Comparison of ENCODE assay signal across 14 cellular contexts in the genomic region with DNA sequence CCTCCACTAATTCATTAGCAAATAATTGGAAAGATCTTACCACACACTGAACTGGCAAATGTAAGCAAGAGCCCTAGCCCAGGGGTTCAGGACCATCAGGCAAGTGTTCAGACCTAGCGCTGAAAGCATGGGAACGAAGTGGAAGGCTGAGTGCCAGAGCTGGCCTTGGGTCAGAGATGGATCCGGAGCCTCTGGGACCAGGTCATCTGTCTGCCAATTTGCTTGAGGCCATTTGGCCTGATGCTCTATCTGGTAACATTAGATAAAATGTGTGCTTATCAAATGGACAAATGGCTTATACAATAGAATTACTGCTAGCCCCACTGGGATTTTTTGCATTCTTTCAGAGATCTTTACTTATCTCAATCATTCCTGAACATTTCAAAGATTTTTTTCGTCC. TPM values are rescaled to one million over a fixed set of nuclear protein-coding genes. Genes with fewer than 3 reads are reported as not detected.
DNase-seq lines count a peak whose midpoint lies in the region; ATAC-seq and TF ChIP-seq lines count a peak whose summit lies in the region.
"Had no signal": no experiment of that assay in that cellular context is flagged by ENCODE, and none has a peak within 500 bp of the region (broad histone marks: within the 10 kb centered on the region; RNA-seq: fewer than 3 reads in every experiment).

No MANE protein-coding gene starts in this region.

- no peak overlapping the region for H3K4me2 ChIP-seq in mesendoderm (ENCODE audit: low read length)
- H3K4me2 ChIP-seq: BLaER1 treated with 17β-estradiol and CSF1 and Interleukin-3, amounts not matched to agents 10 nM and 100 nM had no signal

- no peak overlapping the region for H2BK5ac ChIP-seq in mesendoderm (ENCODE audit: low read length)

- H3K27me3 ChIP-seq in right atrium auricular region (no peaks in the 10 kb centered on the region), mesendoderm (ENCODE audit: insufficient read depth, low read length, poor library complexity) (no peaks in the 10 kb centered on the region), stomach (no peaks in the 10 kb centered on the region)
- H3K27me3 ChIP-seq: BLaER1 treated with 17β-estradiol and CSF1 and Interleukin-3, amounts not matched to agents 10 nM and 100 nM had no signal

- no CpG with 5 or more reads among the region's 4 CpGs for WGBS in mesendoderm (ENCODE audit: extremely low coverage, insufficient coverage, low lambda C conversion rate)
- 74 to 83% (median 79%) methylated on average over 4 of the region's 4 CpGs for WGBS in stomach, 5 donors

- H4K5ac ChIP-seq in mesendoderm (ENCODE audit: low read length) = no peak overlapping the region

- DNase-seq in Right ventricle myocardium superior = peak; percentile 65
- no peak for DNase-seq in right atrium auricular region (ENCODE audit: low spot score)
- peak; percentile 7 for DNase-seq in HS-27A (ENCODE audit: low read depth)
- peak; percentile 65 for DNase-seq in cerebellar cortex (ENCODE audit: low spot score)
- peak; percentile 47 for DNase-seq in mesendoderm
- no peak for DNase-seq in hippocampal formation (lab: John Stamatoyannopoulos, UW)
- DNase-seq in stomach = no peak
- DNase-seq: 8988T; CD4-positive, CD25-positive, alpha-beta regulatory T cell; DMS53 had no signal

- H2BK120ac ChIP-seq in mesendoderm (ENCODE audit: low read depth, low read length) = no peak overlapping the region

- TF ChIP-seq EP300 in stomach (IDR thresholded peaks at IDR 0.05) = no peak

- H3K9me3 ChIP-seq in right atrium auricular region = no peaks in the 10 kb centered on the region
- H3K9me3 ChIP-seq in stomach = no peaks in the 10 kb centered on the region
- H3K9me3 ChIP-seq: BLaER1 treated with 17β-estradiol and CSF1 and Interleukin-3, amounts not matched to agents 10 nM and 100 nM; HAP-1 had no signal

- ATAC-seq in Right ventricle myocardium superior (ENCODE audit: poor library complexity) (peak; percentile 55), HG03439 (IDR thresholded peaks at IDR 0.05; ENCODE audit: unreplicated experiment) (no peak)

- no peak overlapping the region for H3K18ac ChIP-seq in mesendoderm (ENCODE audit: low read length)

- H2AK5ac ChIP-seq in mesendoderm (ENCODE audit: low read length) = no peak overlapping the region

- no peak overlapping the region for H3K4ac ChIP-seq in mesendoderm (ENCODE audit: low read depth, low read length)

- TF ChIP-seq POLR2A in stomach (IDR thresholded peaks at IDR 0.05) = no peak

- no peak overlapping the region for H3K23ac ChIP-seq in mesendoderm (ENCODE audit: low read length)

- intact Hi-C loops in Right ventricle myocardium superior (cut with DNase I) = no loop called here
- intact Hi-C loops in stomach (cut with DNase I; ENCODE audit: low total_unique reads) = no loop called here

- no peak overlapping the region for H3K56ac ChIP-seq in mesendoderm (ENCODE audit: low read length)

- H3K4me1 ChIP-seq in right atrium auricular region = no peaks in the 10 kb centered on the region
- H3K4me1 ChIP-seq in mesendoderm (ENCODE audit: control insufficient read depth, low read depth, low read length) = no peaks in the 10 kb centered on the region
- peaks cover 0 to 10% (median 7%) of the 10 kb centered on the region in 4 donors for H3K4me1 ChIP-seq in stomach
- H3K4me1 ChIP-seq: HAP-1 had no signal

- no peak for TF ChIP-seq CTCF in right atrium auricular region (IDR thresholded peaks at IDR 0.05)
- TF ChIP-seq CTCF in stomach (IDR thresholded peaks at IDR 0.05) = no peak

- H3K79me2 ChIP-seq in mesendoderm (ENCODE audit: control insufficient read depth, insufficient read depth, low read length) = no peaks in the 10 kb centered on the region

- no peaks in the 10 kb centered on the region for H3K79me1 ChIP-seq in mesendoderm (ENCODE audit: low read length)

- H3K4me3 ChIP-seq in right atrium auricular region (no peak overlapping the region), mesendoderm (ENCODE audit: low read length) (no peak overlapping the region), stomach (no peak overlapping the region)
- H3K4me3 ChIP-seq: BLaER1 treated with 17β-estradiol and CSF1 and Interleukin-3, amounts not matched to agents 10 nM and 100 nM; HAP-1 had no signal

- no peak overlapping the region for H3K9ac ChIP-seq in mesendoderm (ENCODE audit: low read length)
- H3K9ac ChIP-seq: BLaER1 treated with 17β-estradiol and CSF1 and Interleukin-3, amounts not matched to agents 10 nM and 100 nM had no signal

- H3K36me3 ChIP-seq in right atrium auricular region = no peaks in the 10 kb centered on the region
- no peaks in the 10 kb centered on the region for H3K36me3 ChIP-seq in mesendoderm (ENCODE audit: control insufficient read depth, insufficient read depth, low read length)
- H3K36me3 ChIP-seq in stomach = no peaks in the 10 kb centered on the region
- H3K36me3 ChIP-seq: BLaER1 treated with 17β-estradiol and CSF1 and Interleukin-3, amounts not matched to agents 10 nM and 100 nM; HAP-1 had no signal

- no peak overlapping the region for H3K27ac ChIP-seq in right atrium auricular region
- H3K27ac ChIP-seq in mesendoderm (ENCODE audit: low read depth, low read length) = no peak overlapping the region
- H3K27ac ChIP-seq in stomach = no peak overlapping the region
- H3K27ac ChIP-seq: BLaER1 treated with 17β-estradiol and CSF1 and Interleukin-3, amounts not matched to agents 10 nM and 100 nM had no signal

- H4K8ac ChIP-seq in mesendoderm (ENCODE audit: low read depth, low read length) = no peak overlapping the region

- no peak overlapping the region for H2BK15ac ChIP-seq in mesendoderm (replicated peaks; ENCODE audit: low read depth)

RNA-seq across cellular contexts. Expression of a gene that starts 1.4 kb away (rescaled TPM):
- not detected for total RNA-seq in Right ventricle myocardium superior
- not detected for total RNA-seq in right atrium auricular region
- not detected for polyA plus RNA-seq in mesendoderm (2013, experiment 1 of 2)
- polyA plus RNA-seq in mesendoderm (2013, experiment 2 of 2) = not detected
- total RNA-seq in stomach = under 1 TPM in 2 of 5 donors, not detected in 3; under 0.01 to 0.92 TPM
- polyA plus RNA-seq in stomach = under 1 TPM in 1 of 3 donors, not detected in 2; 0.03 TPM
- total RNA-seq: CD4-positive, CD25-positive, alpha-beta regulatory T cell; H1 had no signal
- polyA plus RNA-seq: H1 had no signal

RNA-seq across cellular contexts. Expression of a gene that starts 51.5 kb away (rescaled TPM):
- total RNA-seq in Right ventricle myocardium superior = 2.3 TPM
- 1 to 10 TPM; 2.2 to 3.0 TPM for total RNA-seq in right atrium auricular region
- polyA plus RNA-seq in mesendoderm (2013, experiment 1 of 2) = 0.74 TPM
- 0.87 TPM for polyA plus RNA-seq in mesendoderm (2013, experiment 2 of 2)
- total RNA-seq in stomach = 100 to 1,000 TPM in 1 of 5 donors, 1 to 10 TPM in 2, under 1 TPM in 1, not detected in 1; 0.89 to 157 (median 5.2) TPM
- 10 to 100 TPM in 1 of 3 donors, 1 to 10 TPM in 2; 3.4 to 13.4 (median 4.2) TPM for polyA plus RNA-seq in stomach

Comparison
In these comparisons a context has a peak if more than half of its experiments do, and no peak if none do; other contexts are left out.
1. DNase-seq: peak in Right ventricle myocardium superior (single experiment), HS-27A (single experiment), cerebellar cortex (single experiment) and mesendoderm (single experiment); none in right atrium auricular region (single experiment), hippocampal formation (0 of 2) and stomach (single experiment).